In the genomic region with DNA sequence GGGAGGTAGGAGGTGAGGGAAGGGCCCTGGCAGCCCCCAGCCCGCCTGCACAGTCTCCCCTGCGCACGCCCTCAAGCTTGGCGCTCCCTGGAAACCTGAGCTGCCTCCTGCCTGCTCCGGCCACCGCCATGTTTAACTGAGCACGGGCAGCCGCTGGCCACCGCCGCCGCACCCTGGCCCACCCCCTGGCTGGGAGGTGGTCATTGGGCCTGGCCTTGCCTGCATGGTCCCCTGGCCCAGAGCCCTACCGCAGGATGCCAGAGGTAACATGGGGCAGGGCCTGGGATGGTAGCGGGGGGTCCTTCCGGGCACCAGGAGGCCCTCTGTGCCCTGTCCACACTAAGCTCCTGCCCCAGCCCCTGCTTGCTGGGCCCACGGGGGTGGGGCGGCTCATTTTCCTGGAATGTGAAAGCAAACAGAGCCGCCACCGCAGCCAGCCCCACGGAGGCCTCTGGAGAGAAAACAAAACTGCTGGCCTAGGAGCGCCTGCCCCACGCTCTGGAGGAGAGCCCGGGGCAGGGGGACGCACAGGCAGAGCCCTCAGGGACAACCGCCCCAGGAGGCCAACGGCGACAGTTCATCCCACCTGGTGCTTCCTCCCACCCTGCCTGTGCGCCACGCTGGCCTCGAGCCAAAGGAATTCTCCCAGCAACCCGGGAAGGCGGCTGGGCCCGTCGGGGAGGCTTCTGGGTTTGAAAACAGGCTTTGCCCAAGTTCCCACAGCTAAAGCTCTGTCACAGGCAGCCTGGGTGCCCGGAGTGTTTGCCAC, we compare ENCODE assay signal across 1 cellular context.
TF ChIP-seq lines count a peak whose summit lies in the region.

No MANE protein-coding gene starts in this region.

TF ChIP-seq in HCT116, 20 proteins besides CTCF, POLR2A, EP300 and RAD21 (continued from another document):
- TF ChIP-seq, protein P1, sequence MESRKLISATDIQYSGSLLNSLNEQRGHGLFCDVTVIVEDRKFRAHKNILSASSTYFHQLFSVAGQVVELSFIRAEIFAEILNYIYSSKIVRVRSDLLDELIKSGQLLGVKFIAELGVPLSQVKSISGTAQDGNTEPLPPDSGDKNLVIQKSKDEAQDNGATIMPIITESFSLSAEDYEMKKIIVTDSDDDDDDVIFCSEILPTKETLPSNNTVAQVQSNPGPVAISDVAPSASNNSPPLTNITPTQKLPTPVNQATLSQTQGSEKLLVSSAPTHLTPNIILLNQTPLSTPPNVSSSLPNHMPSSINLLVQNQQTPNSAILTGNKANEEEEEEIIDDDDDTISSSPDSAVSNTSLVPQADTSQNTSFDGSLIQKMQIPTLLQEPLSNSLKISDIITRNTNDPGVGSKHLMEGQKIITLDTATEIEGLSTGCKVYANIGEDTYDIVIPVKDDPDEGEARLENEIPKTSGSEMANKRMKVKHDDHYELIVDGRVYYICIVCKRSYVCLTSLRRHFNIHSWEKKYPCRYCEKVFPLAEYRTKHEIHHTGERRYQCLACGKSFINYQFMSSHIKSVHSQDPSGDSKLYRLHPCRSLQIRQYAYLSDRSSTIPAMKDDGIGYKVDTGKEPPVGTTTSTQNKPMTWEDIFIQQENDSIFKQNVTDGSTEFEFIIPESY (IDR thresholded peaks at IDR 0.05; ENCODE audit: extremely low read depth, insufficient replicate concordance, low read length): no peak
- TF ChIP-seq SRF (IDR thresholded peaks at IDR 0.05; ENCODE audit: low read depth) (no peak), SP1 (IDR thresholded peaks at IDR 0.05; ENCODE audit: low read depth) (no peak), JUND (IDR thresholded peaks at IDR 0.05) (no peak), CBX3 (IDR thresholded peaks at IDR 0.05; ENCODE audit: low read depth) (no peak), ELF1 (IDR thresholded peaks at IDR 0.05; ENCODE audit: borderline replicate concordance, low read depth) (no peak), CEBPB (IDR thresholded peaks at IDR 0.05; ENCODE audit: low read depth) (no peak), ZFX (IDR thresholded peaks at IDR 0.05) (no peak)
- TF ChIP-seq, protein P2, sequence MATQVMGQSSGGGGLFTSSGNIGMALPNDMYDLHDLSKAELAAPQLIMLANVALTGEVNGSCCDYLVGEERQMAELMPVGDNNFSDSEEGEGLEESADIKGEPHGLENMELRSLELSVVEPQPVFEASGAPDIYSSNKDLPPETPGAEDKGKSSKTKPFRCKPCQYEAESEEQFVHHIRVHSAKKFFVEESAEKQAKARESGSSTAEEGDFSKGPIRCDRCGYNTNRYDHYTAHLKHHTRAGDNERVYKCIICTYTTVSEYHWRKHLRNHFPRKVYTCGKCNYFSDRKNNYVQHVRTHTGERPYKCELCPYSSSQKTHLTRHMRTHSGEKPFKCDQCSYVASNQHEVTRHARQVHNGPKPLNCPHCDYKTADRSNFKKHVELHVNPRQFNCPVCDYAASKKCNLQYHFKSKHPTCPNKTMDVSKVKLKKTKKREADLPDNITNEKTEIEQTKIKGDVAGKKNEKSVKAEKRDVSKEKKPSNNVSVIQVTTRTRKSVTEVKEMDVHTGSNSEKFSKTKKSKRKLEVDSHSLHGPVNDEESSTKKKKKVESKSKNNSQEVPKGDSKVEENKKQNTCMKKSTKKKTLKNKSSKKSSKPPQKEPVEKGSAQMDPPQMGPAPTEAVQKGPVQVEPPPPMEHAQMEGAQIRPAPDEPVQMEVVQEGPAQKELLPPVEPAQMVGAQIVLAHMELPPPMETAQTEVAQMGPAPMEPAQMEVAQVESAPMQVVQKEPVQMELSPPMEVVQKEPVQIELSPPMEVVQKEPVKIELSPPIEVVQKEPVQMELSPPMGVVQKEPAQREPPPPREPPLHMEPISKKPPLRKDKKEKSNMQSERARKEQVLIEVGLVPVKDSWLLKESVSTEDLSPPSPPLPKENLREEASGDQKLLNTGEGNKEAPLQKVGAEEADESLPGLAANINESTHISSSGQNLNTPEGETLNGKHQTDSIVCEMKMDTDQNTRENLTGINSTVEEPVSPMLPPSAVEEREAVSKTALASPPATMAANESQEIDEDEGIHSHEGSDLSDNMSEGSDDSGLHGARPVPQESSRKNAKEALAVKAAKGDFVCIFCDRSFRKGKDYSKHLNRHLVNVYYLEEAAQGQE (IDR thresholded peaks at IDR 0.05; ENCODE audit: low read depth): no peak
